23 cellular contexts compared by ENCODE assay signal in the genomic region with DNA sequence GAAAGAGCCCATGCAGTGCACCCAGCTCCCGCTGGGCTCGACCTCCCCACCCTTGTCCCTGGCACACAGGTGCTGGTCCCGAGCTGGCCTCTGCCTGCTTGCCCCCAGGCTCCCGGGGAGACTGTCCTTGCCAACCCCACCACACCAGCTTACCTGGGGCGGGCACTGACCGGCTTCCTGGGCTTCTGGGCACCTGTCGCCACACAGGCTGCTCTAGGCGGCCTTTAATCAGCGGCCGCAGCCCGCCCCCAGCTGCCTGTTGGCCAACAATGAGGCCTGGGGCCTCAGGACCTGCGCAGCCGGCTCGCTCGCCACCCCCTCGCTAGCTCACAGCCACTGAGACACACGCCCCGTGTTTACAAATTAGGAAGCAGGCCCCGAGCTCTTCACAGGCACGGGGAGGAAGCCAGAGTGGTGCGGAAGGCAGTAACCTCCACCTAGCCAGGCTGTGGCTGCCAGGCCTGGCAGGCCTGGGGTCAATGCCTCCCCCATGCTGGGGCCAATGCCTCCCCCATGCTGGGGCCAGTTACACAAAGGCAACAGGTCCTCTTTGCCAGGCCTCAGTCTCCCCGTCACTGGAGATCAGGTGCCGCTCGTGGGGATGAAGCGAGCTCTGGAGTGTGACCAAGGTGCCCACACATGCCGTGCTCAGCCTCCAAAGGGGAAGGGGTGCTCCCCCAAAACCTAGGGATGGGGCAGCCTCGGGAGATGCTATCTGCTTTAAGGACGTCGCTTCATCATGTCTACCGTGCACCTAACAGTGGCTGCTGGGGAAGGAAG. TPM values are rescaled to one million over a fixed set of nuclear protein-coding genes. Genes with fewer than 3 reads are reported as not detected.
DNase-seq lines count a peak whose midpoint lies in the region; FAIRE-seq and TF ChIP-seq lines count a peak whose summit lies in the region.
"Had no signal": no experiment of that assay in that cellular context is flagged by ENCODE, and none has a peak within 500 bp of the region (broad histone marks: within the 10 kb centered on the region; RNA-seq: fewer than 3 reads in every experiment).

A gene with protein sequence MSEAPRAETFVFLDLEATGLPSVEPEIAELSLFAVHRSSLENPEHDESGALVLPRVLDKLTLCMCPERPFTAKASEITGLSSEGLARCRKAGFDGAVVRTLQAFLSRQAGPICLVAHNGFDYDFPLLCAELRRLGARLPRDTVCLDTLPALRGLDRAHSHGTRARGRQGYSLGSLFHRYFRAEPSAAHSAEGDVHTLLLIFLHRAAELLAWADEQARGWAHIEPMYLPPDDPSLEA (minus strand): TSS at position 201 of the 780 bp plus-strand sequence. CDS start 626 bp downstream, outside the sequence.

- intact Hi-C loops in lower leg skin (cut with DNase I; ENCODE audit: low total_unique reads): no loop called here

- TF ChIP-seq CTCF in HEK293 (tag by site-specific recombination; IDR thresholded peaks at IDR 0.05): no peak
- TF ChIP-seq CTCF in lower leg skin (IDR thresholded peaks at IDR 0.05): no peak
- TF ChIP-seq CTCF in suprapubic skin (IDR thresholded peaks at IDR 0.05): no peak
- no peak for TF ChIP-seq CTCF in coronary artery (IDR thresholded peaks at IDR 0.05)

- no peak within 1 kb of the TSS for H3K4me3 ChIP-seq in HEK293 (ENCODE audit: low read depth, low read length)
- no peak within 1 kb of the TSS for H3K4me3 ChIP-seq in lower leg skin (ENCODE audit: low read depth, poor library complexity, severe bottlenecking)
- H3K4me3 ChIP-seq in suprapubic skin: no peak within 1 kb of the TSS
- H3K4me3 ChIP-seq in coronary artery: no peak within 1 kb of the TSS
- H3K4me3 ChIP-seq: BLaER1 treated with 17β-estradiol and CSF1 and Interleukin-3, amounts not matched to agents 10 nM and 100 nM; GM23338; PC-9 had no signal

- POLR2A ChIA-PET in HEK293 (lab: Yijun Ruan, JAX): no interaction called here

- DNase-seq in NCI-H146 (lab: John Stamatoyannopoulos, UW) (peak; percentile 27), NCI-H146 treated with DMSO at 0.1 percent for 48 hours (lab: John Stamatoyannopoulos, UW; ENCODE audit: unreplicated experiment) (no peak), lower leg skin (ENCODE audit: low spot score in 2 of 2) (no peak), suprapubic skin (ENCODE audit: low spot score in 2 of 2) (no peak), coronary artery (ENCODE audit: low spot score) (no peak), GM12891 (ENCODE audit: insufficient read length, low spot score) (no peak), NCI-H446 treated with DMSO at 0.1 percent for 48 hours (lab: John Stamatoyannopoulos, UW) (no peak)
- DNase-seq: CD4-positive, alpha-beta memory T cell; DMS153; GDM1; HCEC 1CT; IMR-90; NCI-H187 treated with DMSO at 0.1 percent for 48 hours; NCI-H2107; NCI-H69; PC-9; SIG-M5; SK-N-SH had no signal

- H3K36me3 ChIP-seq in HEK293 (ENCODE audit: control insufficient read depth in 2 of 2, insufficient read depth in 1 of 2, low read length in 2 of 2) (peaks cover 0 to 12% of the 10 kb centered on the region in 2 experiments; a peak in 1 of 3 replicates), suprapubic skin (peaks cover 9% of the 10 kb centered on the region)

- CTCF ChIA-PET in HEK293 (lab: Yijun Ruan, JAX): interaction anchor here (0.8 kb wide), 1 partner anchor 15 kb away, joined by 6 read pairs; no protein-coding TSS in a partner anchor

- H3K27ac ChIP-seq in HEK293 (ENCODE audit: extremely low read depth, low read depth, low read length) (no peak within 1 kb of the TSS), suprapubic skin (no peak within 1 kb of the TSS), coronary artery (no peak within 1 kb of the TSS)
- H3K27ac ChIP-seq: 22Rv1; BLaER1 treated with 17β-estradiol and CSF1 and Interleukin-3, amounts not matched to agents 10 nM and 100 nM; PC-9 had no signal

- H3K27me3 ChIP-seq in suprapubic skin: no peaks in the 10 kb centered on the region

- H3K4me1 ChIP-seq in HEK293 (ENCODE audit: control insufficient read depth, insufficient read depth, low read length) (no peaks in the 10 kb centered on the region), suprapubic skin (no peaks in the 10 kb centered on the region)

- no peak for FAIRE-seq in GM12891 (lab: Jason Lieb, UNC)
- FAIRE-seq: HTR-8/SVneo had no signal

- TF ChIP-seq POLR2A in lower leg skin (IDR thresholded peaks at IDR 0.05): no peak
- no peak for TF ChIP-seq POLR2A in suprapubic skin (IDR thresholded peaks at IDR 0.05)
- TF ChIP-seq POLR2A in GM12891 (IDR thresholded peaks at IDR 0.05; ENCODE audit: low read depth, low read length): no peak

- H3K9me3 ChIP-seq in HEK293 (ENCODE audit: control insufficient read depth, insufficient read depth, low read depth, low read length) (no peaks in the 10 kb centered on the region), suprapubic skin (no peaks in the 10 kb centered on the region)
- H3K9me3 ChIP-seq: SK-N-SH had no signal

- TF ChIP-seq EP300 in suprapubic skin (IDR thresholded peaks at IDR 0.05): no peak

- 69 to 76% methylated on average over 7 to 30 of the region's 30 CpGs for WGBS in lower leg skin, 2 donors
- WGBS in suprapubic skin: 59% methylated on average over 20 of the region's 30 CpGs

TF ChIP-seq in HEK293, 187 proteins besides CTCF, POLR2A, EP300 and RAD21:
- TF ChIP-seq WT1 (tag by site-specific recombination; IDR thresholded peaks at IDR 0.05): no peak
- peak; percentile 60 for TF ChIP-seq SCRT2 (tag by site-specific recombination; IDR thresholded peaks at IDR 0.05)

TF ChIP-seq in GM12891, 5 proteins besides CTCF, POLR2A, EP300 and RAD21:
- no peak for TF ChIP-seq SPI1 (IDR thresholded peaks at IDR 0.05; ENCODE audit: low read depth, low read length)
- TF ChIP-seq PAX5 (IDR thresholded peaks at IDR 0.05; ENCODE audit: insufficient read depth, low read length, severe bottlenecking): no peak
- TF ChIP-seq POU2F2 (IDR thresholded peaks at IDR 0.05; ENCODE audit: low read depth, low read length): no peak
- TF ChIP-seq POLR2AphosphoS5 (IDR thresholded peaks at IDR 0.05; ENCODE audit: low read depth, low read length): no peak
- no peak for TF ChIP-seq TAF1 (IDR thresholded peaks at IDR 0.05; ENCODE audit: low read depth, low read length)

RNA-seq across cellular contexts. Expression of the gene that starts here (rescaled TPM):
- total RNA-seq in lower leg skin (100 to 1,000 TPM in 2 of 4 donors, 10 to 100 TPM in 2; 76.4 to 129 (median 112) TPM), suprapubic skin (10 to 100 TPM; 19.3 to 62.6 (median 50.7) TPM)
- 0.33 TPM for polyA plus RNA-seq in GM12891 (2012; ENCODE audit: low read depth, missing spikeins)
